In the genomic region with DNA sequence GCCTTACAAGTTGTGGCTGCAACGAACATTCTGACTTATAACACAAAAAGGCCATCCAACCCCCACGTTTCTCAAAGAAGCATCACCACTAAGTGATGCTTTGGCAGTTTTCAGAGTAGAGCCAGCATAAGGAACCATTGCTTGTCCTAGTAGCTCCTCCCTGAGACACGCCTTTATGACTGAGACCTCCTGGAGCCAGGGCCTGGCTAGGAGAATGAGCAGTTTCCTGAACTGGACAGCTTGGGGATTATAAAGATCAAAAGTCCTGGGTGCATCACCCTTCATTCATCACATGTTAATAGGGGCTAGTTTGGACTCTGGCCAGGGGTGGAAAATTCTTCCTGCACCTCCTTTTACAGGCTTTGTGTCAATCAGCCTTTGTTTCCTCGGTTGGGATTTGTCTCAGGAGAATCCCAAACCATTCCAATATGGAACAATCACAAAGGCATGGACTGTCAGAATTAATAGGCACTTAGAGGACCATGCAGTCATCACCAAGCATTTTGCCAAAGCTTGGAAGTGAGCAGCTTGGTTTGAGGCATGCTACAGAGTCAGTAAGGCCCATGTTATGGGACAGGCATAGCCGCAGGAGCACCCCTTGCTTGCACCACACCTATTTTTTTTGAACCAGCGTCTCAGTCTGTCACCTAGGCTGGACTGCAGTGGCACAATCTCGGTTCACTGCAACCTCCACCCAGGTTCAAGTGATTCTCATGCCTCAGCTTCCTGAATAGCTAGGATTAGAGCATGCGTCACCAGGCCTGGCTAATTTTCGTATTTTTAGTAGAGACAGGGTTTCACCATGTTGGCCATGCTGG, we compare ENCODE assay signal across 22 cellular contexts.
DNase-seq lines count a peak whose midpoint lies in the region; ATAC-seq and TF ChIP-seq lines count a peak whose summit lies in the region.
"Had no signal": no experiment of that assay in that cellular context is flagged by ENCODE, and none has a peak within 500 bp of the region (broad histone marks: within the 10 kb centered on the region; RNA-seq: fewer than 3 reads in every experiment).

No MANE protein-coding gene starts in this region.

- no peaks in the 10 kb centered on the region for H3K9me2 ChIP-seq in hepatocyte (replicated peaks; ENCODE audit: insufficient read depth)

- H3K4me1 ChIP-seq in hepatocyte (ENCODE audit: insufficient read depth) = no peaks in the 10 kb centered on the region

- no peaks in the 10 kb centered on the region for H3K27me3 ChIP-seq in hepatocyte

- peak; percentile 42 for DNase-seq in AG08395 (ENCODE audit: low spot score)
- peak; percentile 28 for DNase-seq in HPDE6-E6E7 (ENCODE audit: extremely low spot score)
- peak; percentile 65 for DNase-seq in SW480 (ENCODE audit: low spot score)
- DNase-seq in hepatocyte (ENCODE audit: low spot score) = peak; percentile 29
- DNase-seq in RPMI8226 = no peak
- DNase-seq in SHP77 treated with DMSO at 0.1 percent for 48 hours (lab: John Stamatoyannopoulos, UW) = no peak
- DNase-seq: 8988T; activated CD4-positive, alpha-beta T cell treated with anti-CD3 and anti-CD28 coated beads, Interleukin-2, amount 10 ng/mL, durations not matched to agents 7 days and 5 days; activated naive CD4-positive, alpha-beta T cell treated with anti-CD3 and anti-CD28 coated beads, Interleukin-2, amount 10 ng/mL, durations not matched to agents 7 days and 5 days; amniotic stem cell; DMS53; effector CD8-positive, alpha-beta T cell; kidney; NCI-H1436; NCI-H510A; T-helper 2 cell had no signal

- no peaks in the 10 kb centered on the region for H3K79me2 ChIP-seq in hepatocyte

- no peak overlapping the region for H3K4me2 ChIP-seq in hepatocyte

- H3K27ac ChIP-seq in hepatocyte = no peak overlapping the region

- no peaks in the 10 kb centered on the region for H3K9me3 ChIP-seq in hepatocyte (ENCODE audit: low read depth)

- H2AFZ ChIP-seq in hepatocyte = no peak overlapping the region

- ATAC-seq in HG02588 (IDR thresholded peaks at IDR 0.05; ENCODE audit: unreplicated experiment) (no peak), GM19395 (IDR thresholded peaks at IDR 0.05; ENCODE audit: unreplicated experiment) (no peak)
- ATAC-seq: GM12878, HCT116, Panc1, sciatic nerve had no signal

- no peak for TF ChIP-seq CTCF in hepatocyte (IDR thresholded peaks at IDR 0.05; ENCODE audit: poor library complexity)

- H3K36me3 ChIP-seq in hepatocyte (replicated peaks; ENCODE audit: insufficient read depth, low read depth) = no peaks in the 10 kb centered on the region

- H4K20me1 ChIP-seq in hepatocyte (ENCODE audit: insufficient read depth, poor library complexity, severe bottlenecking) = no peaks in the 10 kb centered on the region

- H3K4me3 ChIP-seq in hepatocyte = no peak overlapping the region
- H3K4me3 ChIP-seq: GM12878 had no signal

- 84% methylated on average over 9 of the region's 9 CpGs for WGBS in hepatocyte (ENCODE audit: low lambda C conversion rate, missing lambda C conversion rate)

Comparison
In these comparisons a context has a peak if more than half of its experiments do, and no peak if none do; other contexts are left out.
1. DNase-seq: peak in AG08395 (single experiment), HPDE6-E6E7 (single experiment), SW480 (single experiment) and hepatocyte (single experiment); none in RPMI8226 (single experiment) and SHP77 treated with DMSO at 0.1 percent for 48 hours (single experiment).